Comparison of ENCODE assay signal across 1 cellular context in the genomic region with DNA sequence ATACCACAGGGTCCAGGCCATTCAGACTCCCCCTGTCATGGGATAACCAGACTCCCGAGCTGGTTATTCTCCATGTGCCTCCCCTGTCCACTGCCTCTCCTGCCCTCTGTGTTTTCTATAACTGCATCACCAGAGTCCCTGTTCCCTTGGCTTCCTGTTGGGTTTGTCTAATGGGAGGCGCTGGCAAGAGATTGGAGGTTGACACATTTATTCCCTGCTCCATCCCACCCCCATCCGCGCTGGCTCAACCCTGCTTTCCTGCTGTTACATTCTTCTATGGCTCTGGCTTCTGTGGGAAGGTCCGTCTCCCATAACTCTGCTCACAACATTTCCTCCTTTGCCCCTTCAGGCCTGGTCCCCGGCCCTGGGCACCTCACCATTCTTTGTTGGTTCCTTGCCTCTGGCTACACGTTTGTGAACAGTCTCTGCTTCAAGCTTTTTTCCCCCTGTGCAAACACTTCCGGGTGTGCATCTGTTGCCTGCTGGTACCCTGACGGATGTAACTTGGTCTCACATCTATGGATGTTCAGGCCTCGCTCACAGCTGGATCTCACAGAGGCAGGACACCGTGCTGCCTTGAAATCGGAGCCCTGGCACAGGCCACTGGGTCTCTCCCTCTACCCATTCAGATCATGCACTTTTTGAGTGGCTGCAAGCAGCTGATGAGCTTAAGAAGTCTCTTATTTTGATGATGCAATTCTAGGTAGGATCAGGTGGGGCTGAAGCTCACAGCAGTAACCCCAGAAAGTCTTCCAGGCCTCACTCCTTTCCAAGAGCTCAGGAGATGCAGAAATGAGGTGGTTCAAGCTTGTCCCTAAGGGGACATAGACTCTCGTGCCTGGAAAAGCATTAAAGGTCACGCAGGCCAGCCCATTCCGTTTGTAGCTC.
TF ChIP-seq lines count a peak whose summit lies in the region.

No MANE protein-coding gene starts in this region.

TF ChIP-seq in HepG2, 621 proteins besides CTCF, POLR2A, EP300 and RAD21 (continued from another document):
- TF ChIP-seq, protein P1, sequence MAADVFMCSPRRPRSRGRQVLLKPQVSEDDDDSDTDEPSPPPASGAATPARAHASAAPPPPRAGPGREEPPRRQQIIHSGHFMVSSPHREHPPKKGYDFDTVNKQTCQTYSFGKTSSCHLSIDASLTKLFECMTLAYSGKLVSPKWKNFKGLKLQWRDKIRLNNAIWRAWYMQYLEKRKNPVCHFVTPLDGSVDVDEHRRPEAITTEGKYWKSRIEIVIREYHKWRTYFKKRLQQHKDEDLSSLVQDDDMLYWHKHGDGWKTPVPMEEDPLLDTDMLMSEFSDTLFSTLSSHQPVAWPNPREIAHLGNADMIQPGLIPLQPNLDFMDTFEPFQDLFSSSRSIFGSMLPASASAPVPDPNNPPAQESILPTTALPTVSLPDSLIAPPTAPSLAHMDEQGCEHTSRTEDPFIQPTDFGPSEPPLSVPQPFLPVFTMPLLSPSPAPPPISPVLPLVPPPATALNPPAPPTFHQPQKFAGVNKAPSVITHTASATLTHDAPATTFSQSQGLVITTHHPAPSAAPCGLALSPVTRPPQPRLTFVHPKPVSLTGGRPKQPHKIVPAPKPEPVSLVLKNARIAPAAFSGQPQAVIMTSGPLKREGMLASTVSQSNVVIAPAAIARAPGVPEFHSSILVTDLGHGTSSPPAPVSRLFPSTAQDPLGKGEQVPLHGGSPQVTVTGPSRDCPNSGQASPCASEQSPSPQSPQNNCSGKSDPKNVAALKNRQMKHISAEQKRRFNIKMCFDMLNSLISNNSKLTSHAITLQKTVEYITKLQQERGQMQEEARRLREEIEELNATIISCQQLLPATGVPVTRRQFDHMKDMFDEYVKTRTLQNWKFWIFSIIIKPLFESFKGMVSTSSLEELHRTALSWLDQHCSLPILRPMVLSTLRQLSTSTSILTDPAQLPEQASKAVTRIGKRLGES (CRISPR knock-in tag; IDR thresholded peaks at IDR 0.05; ENCODE audit: borderline replicate concordance) = no peak
- TF ChIP-seq ZNF879 (CRISPR knock-in tag; IDR thresholded peaks at IDR 0.05) (no peak), NFKBIZ (CRISPR knock-in tag; IDR thresholded peaks at IDR 0.05) (no peak), GABPA (IDR thresholded peaks at IDR 0.05; ENCODE audit: low read depth, low read length) (no peak), GABPA (CRISPR knock-in tag; IDR thresholded peaks at IDR 0.05; ENCODE audit: low read depth) (peak; percentile 49)
